ENCODE assay signal across 2 cellular contexts in the genomic region with DNA sequence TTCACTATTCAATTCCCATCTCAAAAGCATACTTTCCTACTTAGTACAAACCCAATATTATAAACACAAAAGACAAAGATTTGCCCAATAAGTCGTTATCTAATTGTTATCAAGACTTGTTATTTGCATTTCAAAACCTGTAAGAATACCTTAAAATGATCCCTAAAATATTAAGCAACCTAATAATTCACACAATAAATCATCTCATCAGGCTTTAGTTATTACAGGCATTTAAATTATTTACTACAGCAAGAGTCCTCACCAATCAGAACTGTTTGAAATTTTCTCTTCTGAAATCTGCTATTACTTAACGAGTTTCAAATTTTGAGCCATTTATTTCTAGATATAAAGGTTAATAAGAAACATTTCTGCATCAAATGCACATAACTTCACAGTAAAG.
TF ChIP-seq lines count a peak whose summit lies in the region.

No MANE protein-coding gene starts in this region.

TF ChIP-seq in SK-N-SH, 30 proteins besides CTCF, POLR2A, EP300 and RAD21 (continued from another document):
- TF ChIP-seq, protein P1, sequence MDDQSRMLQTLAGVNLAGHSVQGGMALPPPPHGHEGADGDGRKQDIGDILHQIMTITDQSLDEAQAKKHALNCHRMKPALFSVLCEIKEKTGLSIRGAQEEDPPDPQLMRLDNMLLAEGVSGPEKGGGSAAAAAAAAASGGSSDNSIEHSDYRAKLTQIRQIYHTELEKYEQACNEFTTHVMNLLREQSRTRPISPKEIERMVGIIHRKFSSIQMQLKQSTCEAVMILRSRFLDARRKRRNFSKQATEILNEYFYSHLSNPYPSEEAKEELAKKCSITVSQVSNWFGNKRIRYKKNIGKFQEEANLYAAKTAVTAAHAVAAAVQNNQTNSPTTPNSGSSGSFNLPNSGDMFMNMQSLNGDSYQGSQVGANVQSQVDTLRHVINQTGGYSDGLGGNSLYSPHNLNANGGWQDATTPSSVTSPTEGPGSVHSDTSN (IDR thresholded peaks at IDR 0.05), result no peak
- TF ChIP-seq MEF2A (IDR thresholded peaks at IDR 0.05; ENCODE audit: borderline replicate concordance, low read depth) (no peak), GATA2 (CRISPR knock-in tag; IDR thresholded peaks at IDR 0.05) (no peak), RXRA (IDR thresholded peaks at IDR 0.05; ENCODE audit: borderline replicate concordance, low read depth) (no peak), NRF1 (IDR thresholded peaks at IDR 0.05; ENCODE audit: low read depth, low read length) (no peak), JUND (IDR thresholded peaks at IDR 0.05) (no peak), TAF1 (IDR thresholded peaks at IDR 0.05; ENCODE audit: borderline replicate concordance, low read depth, low read length) (no peak), TCF12 (IDR thresholded peaks at IDR 0.05) (no peak), NFIC (IDR thresholded peaks at IDR 0.05; ENCODE audit: borderline replicate concordance) (no peak)
- TF ChIP-seq, protein P2, sequence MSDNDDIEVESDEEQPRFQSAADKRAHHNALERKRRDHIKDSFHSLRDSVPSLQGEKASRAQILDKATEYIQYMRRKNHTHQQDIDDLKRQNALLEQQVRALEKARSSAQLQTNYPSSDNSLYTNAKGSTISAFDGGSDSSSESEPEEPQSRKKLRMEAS (IDR thresholded peaks at IDR 0.05; ENCODE audit: low read depth), result no peak
- TF ChIP-seq, protein P3, sequence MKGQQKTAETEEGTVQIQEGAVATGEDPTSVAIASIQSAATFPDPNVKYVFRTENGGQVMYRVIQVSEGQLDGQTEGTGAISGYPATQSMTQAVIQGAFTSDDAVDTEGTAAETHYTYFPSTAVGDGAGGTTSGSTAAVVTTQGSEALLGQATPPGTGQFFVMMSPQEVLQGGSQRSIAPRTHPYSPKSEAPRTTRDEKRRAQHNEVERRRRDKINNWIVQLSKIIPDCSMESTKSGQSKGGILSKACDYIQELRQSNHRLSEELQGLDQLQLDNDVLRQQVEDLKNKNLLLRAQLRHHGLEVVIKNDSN (IDR thresholded peaks at IDR 0.05; ENCODE audit: borderline replicate concordance, low read depth), result no peak
- TF ChIP-seq, protein P4, sequence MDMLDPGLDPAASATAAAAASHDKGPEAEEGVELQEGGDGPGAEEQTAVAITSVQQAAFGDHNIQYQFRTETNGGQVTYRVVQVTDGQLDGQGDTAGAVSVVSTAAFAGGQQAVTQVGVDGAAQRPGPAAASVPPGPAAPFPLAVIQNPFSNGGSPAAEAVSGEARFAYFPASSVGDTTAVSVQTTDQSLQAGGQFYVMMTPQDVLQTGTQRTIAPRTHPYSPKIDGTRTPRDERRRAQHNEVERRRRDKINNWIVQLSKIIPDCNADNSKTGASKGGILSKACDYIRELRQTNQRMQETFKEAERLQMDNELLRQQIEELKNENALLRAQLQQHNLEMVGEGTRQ (IDR thresholded peaks at IDR 0.05; ENCODE audit: borderline replicate concordance, low read depth, low read length), result no peak

TF ChIP-seq in SK-N-SH treated with all-trans-retinoic acid at 6 μM for 48 hours, 23 proteins besides CTCF, POLR2A, EP300 and RAD21 (continued from another document):
- TF ChIP-seq, protein P5, sequence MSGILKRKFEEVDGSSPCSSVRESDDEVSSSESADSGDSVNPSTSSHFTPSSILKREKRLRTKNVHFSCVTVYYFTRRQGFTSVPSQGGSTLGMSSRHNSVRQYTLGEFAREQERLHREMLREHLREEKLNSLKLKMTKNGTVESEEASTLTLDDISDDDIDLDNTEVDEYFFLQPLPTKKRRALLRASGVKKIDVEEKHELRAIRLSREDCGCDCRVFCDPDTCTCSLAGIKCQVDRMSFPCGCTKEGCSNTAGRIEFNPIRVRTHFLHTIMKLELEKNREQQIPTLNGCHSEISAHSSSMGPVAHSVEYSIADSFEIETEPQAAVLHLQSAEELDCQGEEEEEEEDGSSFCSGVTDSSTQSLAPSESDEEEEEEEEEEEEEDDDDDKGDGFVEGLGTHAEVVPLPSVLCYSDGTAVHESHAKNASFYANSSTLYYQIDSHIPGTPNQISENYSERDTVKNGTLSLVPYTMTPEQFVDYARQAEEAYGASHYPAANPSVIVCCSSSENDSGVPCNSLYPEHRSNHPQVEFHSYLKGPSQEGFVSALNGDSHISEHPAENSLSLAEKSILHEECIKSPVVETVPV (CRISPR knock-in tag; IDR thresholded peaks at IDR 0.05), result no peak
- TF ChIP-seq, protein P6, sequence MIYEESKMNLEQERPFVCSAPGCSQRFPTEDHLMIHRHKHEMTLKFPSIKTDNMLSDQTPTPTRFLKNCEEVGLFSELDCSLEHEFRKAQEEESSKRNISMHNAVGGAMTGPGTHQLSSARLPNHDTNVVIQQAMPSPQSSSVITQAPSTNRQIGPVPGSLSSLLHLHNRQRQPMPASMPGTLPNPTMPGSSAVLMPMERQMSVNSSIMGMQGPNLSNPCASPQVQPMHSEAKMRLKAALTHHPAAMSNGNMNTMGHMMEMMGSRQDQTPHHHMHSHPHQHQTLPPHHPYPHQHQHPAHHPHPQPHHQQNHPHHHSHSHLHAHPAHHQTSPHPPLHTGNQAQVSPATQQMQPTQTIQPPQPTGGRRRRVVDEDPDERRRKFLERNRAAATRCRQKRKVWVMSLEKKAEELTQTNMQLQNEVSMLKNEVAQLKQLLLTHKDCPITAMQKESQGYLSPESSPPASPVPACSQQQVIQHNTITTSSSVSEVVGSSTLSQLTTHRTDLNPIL (CRISPR knock-in tag; IDR thresholded peaks at IDR 0.05; ENCODE audit: low read depth), result no peak
- TF ChIP-seq TCF4 (CRISPR knock-in tag; IDR thresholded peaks at IDR 0.05; ENCODE audit: borderline replicate concordance), result no peak
- TF ChIP-seq, protein P7, sequence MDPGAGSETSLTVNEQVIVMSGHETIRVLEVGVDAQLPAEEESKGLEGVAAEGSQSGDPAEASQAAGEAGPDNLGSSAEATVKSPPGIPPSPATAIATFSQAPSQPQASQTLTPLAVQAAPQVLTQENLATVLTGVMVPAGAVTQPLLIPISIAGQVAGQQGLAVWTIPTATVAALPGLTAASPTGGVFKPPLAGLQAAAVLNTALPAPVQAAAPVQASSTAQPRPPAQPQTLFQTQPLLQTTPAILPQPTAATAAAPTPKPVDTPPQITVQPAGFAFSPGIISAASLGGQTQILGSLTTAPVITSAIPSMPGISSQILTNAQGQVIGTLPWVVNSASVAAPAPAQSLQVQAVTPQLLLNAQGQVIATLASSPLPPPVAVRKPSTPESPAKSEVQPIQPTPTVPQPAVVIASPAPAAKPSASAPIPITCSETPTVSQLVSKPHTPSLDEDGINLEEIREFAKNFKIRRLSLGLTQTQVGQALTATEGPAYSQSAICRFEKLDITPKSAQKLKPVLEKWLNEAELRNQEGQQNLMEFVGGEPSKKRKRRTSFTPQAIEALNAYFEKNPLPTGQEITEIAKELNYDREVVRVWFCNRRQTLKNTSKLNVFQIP (CRISPR knock-in tag; IDR thresholded peaks at IDR 0.05; ENCODE audit: borderline replicate concordance, low read depth), result no peak
- TF ChIP-seq GLIS3 (CRISPR knock-in tag; IDR thresholded peaks at IDR 0.05), result no peak
- TF ChIP-seq, protein P8, sequence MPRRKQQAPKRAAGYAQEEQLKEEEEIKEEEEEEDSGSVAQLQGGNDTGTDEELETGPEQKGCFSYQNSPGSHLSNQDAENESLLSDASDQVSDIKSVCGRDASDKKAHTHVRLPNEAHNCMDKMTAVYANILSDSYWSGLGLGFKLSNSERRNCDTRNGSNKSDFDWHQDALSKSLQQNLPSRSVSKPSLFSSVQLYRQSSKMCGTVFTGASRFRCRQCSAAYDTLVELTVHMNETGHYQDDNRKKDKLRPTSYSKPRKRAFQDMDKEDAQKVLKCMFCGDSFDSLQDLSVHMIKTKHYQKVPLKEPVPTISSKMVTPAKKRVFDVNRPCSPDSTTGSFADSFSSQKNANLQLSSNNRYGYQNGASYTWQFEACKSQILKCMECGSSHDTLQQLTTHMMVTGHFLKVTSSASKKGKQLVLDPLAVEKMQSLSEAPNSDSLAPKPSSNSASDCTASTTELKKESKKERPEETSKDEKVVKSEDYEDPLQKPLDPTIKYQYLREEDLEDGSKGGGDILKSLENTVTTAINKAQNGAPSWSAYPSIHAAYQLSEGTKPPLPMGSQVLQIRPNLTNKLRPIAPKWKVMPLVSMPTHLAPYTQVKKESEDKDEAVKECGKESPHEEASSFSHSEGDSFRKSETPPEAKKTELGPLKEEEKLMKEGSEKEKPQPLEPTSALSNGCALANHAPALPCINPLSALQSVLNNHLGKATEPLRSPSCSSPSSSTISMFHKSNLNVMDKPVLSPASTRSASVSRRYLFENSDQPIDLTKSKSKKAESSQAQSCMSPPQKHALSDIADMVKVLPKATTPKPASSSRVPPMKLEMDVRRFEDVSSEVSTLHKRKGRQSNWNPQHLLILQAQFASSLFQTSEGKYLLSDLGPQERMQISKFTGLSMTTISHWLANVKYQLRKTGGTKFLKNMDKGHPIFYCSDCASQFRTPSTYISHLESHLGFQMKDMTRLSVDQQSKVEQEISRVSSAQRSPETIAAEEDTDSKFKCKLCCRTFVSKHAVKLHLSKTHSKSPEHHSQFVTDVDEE (CRISPR knock-in tag; IDR thresholded peaks at IDR 0.05), result no peak
- TF ChIP-seq ZNF8 (CRISPR knock-in tag; IDR thresholded peaks at IDR 0.05), result no peak
- no peak for TF ChIP-seq SNAI2 (CRISPR knock-in tag; IDR thresholded peaks at IDR 0.05)
- no peak for TF ChIP-seq ARNTL (CRISPR knock-in tag; IDR thresholded peaks at IDR 0.05; ENCODE audit: borderline replicate concordance, low read depth)
